In genomic region chrX:15686818-15687685, GRCh38 we compare ENCODE assay signal across 8 cellular contexts. TPM values are rescaled to one million over a fixed set of nuclear protein-coding genes. Genes with fewer than 3 reads are reported as not detected.
DNase-seq lines count a peak whose midpoint lies in the region; ATAC-seq lines count a peak whose summit lies in the region.

No MANE protein-coding gene starts in this region.

- CTCF ChIA-PET in activated naive CD4-positive, alpha-beta T cell treated with anti-CD3 and anti-CD28 coated beads, Interleukin-2, amount 10 ng/mL, durations not matched to agents 7 days and 5 days (lab: Charles Lee), result no interaction called here

- no peaks in the 10 kb centered on the region for H3K27me3 Mint-ChIP-seq in activated naive CD4-positive, alpha-beta T cell treated with anti-CD3 and anti-CD28 coated beads, Interleukin-2, amount 10 ng/mL, durations not matched to agents 7 days and 5 days

- peaks cover 8% of the 10 kb centered on the region for H3K36me3 Mint-ChIP-seq in activated naive CD4-positive, alpha-beta T cell treated with anti-CD3 and anti-CD28 coated beads, Interleukin-2, amount 10 ng/mL, durations not matched to agents 7 days and 5 days

- peaks cover 14% of the 10 kb centered on the region for H3K4me1 Mint-ChIP-seq in activated naive CD4-positive, alpha-beta T cell treated with anti-CD3 and anti-CD28 coated beads, Interleukin-2, amount 10 ng/mL, durations not matched to agents 7 days and 5 days

- no peak overlapping the region for H3K4me3 Mint-ChIP-seq in activated naive CD4-positive, alpha-beta T cell treated with anti-CD3 and anti-CD28 coated beads, Interleukin-2, amount 10 ng/mL, durations not matched to agents 7 days and 5 days

- intact Hi-C loops in head of caudate nucleus (cut with DNase I), result loop anchor here (10.0 kb wide), 1 partner anchor 288 kb away; no protein-coding TSS in a partner anchor

- peak; percentile 79 for ATAC-seq in GM21447 (IDR thresholded peaks at IDR 0.05; ENCODE audit: unreplicated experiment)
- no peak for ATAC-seq in HG03442 (IDR thresholded peaks at IDR 0.05; ENCODE audit: unreplicated experiment)

- peak overlapping the region; percentile 66 for H3K27ac Mint-ChIP-seq in activated naive CD4-positive, alpha-beta T cell treated with anti-CD3 and anti-CD28 coated beads, Interleukin-2, amount 10 ng/mL, durations not matched to agents 7 days and 5 days

- H3K9me3 Mint-ChIP-seq in activated naive CD4-positive, alpha-beta T cell treated with anti-CD3 and anti-CD28 coated beads, Interleukin-2, amount 10 ng/mL, durations not matched to agents 7 days and 5 days, result no peaks in the 10 kb centered on the region

- DNase-seq in DMS153 (lab: John Stamatoyannopoulos, UW) (peak; percentile 6), Kasumi-1 (lab: John Stamatoyannopoulos, UW) (peak; percentile 49 to 50), SK-N-DZ (ENCODE audit: low spot score) (peak; percentile 42), head of caudate nucleus (peak in 37 of 42 donors; percentile 6 to 79 (median 53)), putamen (ENCODE audit: low spot score) (peak; percentile 32)
- peak; percentile 69 for DNase-seq in activated naive CD4-positive, alpha-beta T cell treated with anti-CD3 and anti-CD28 coated beads, Interleukin-2, amount 10 ng/mL, durations not matched to agents 7 days and 5 days

RNA-seq across cellular contexts. Expression of gene CLTRN, which starts 22.4 kb away (rescaled TPM):
- 0.77 and 1.6 TPM in 2 replicates for polyA plus RNA-seq in SK-N-DZ (2014; cell fraction: cytosol; rRNA removed)
- polyA plus RNA-seq in SK-N-DZ (2014; cell fraction: nucleus; rRNA removed), result 1.6 and 2.5 TPM in 2 replicates

RNA-seq across cellular contexts. Expression of gene CA5B, which starts 51.0 kb away (rescaled TPM):
- 1.9 and 7.8 TPM in 2 replicates for polyA plus RNA-seq in SK-N-DZ (2014; cell fraction: cytosol; rRNA removed)
- polyA plus RNA-seq in SK-N-DZ (2014; cell fraction: nucleus; rRNA removed), result 1.7 and 1.9 TPM in 2 replicates

Comparison
In these comparisons a context has a peak if more than half of its experiments do, and no peak if none do; other contexts are left out.
1. DNase-seq: peak in every context shown above with its lines; median percentile 69 in activated naive CD4-positive, alpha-beta T cell treated with anti-CD3 and anti-CD28 coated beads, Interleukin-2, amount 10 ng/mL, durations not matched to agents 7 days and 5 days; 53 in head of caudate nucleus; 50 in Kasumi-1; 42 in SK-N-DZ; 32 in putamen; 6 in DMS153.